ENCODE assay signal across 24 cellular contexts in the genomic region with DNA sequence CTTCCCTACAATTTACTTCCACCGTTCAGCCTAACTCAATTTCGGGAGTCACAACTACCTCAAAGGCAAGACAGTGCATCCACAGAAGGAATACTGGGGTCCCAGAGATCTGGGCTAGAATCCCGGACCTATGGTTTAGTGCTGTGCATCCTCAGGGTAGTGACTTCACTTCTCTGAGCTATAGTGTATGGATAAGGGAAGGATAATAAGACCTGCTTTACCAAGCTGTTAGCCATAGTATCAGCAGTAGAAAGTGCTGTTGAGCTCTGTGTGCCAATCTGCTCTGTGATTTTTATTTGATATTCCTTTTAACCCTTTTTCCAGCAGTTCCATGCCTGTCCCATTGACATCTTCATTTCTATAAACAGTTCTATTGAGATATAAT.
A peak's percentile ranks its signal among the peaks of the same experiment; 100 is the strongest.
DNase-seq lines count a peak whose midpoint lies in the region; ATAC-seq and TF ChIP-seq lines count a peak whose summit lies in the region.
"Had no signal": no experiment of that assay in that cellular context is flagged by ENCODE, and none has a peak within 500 bp of the region (broad histone marks: within the 10 kb centered on the region; RNA-seq: fewer than 3 reads in every experiment).

No MANE protein-coding gene starts in this region.

- H3K36me3 Mint-ChIP-seq in activated CD4-positive, alpha-beta T cell treated with anti-CD3 and anti-CD28 coated beads for 36 hours (ENCODE audit: low read depth), result peaks cover 19% of the 10 kb centered on the region
- no peaks in the 10 kb centered on the region for H3K36me3 Mint-ChIP-seq in CD8-positive, alpha-beta memory T cell
- peaks cover 11% of the 10 kb centered on the region for H3K36me3 Mint-ChIP-seq in activated CD4-positive, alpha-beta memory T cell treated with anti-CD3 and anti-CD28 coated beads, Interleukin-2, amount 10 ng/mL, durations not matched to agents 7 days and 5 days (ENCODE audit: low read depth)
- H3K36me3 Mint-ChIP-seq in effector memory CD8-positive, alpha-beta T cell (ENCODE audit: insufficient read depth), result peaks cover 2% of the 10 kb centered on the region

- H3K27ac Mint-ChIP-seq in activated CD4-positive, alpha-beta T cell treated with anti-CD3 and anti-CD28 coated beads for 36 hours, result peak overlapping the region; percentile 95
- H3K27ac Mint-ChIP-seq in CD8-positive, alpha-beta memory T cell, result peak overlapping the region; percentile 65 to 94 (median 89)
- peak overlapping the region; percentile 87 for H3K27ac Mint-ChIP-seq in activated CD4-positive, alpha-beta memory T cell treated with anti-CD3 and anti-CD28 coated beads, Interleukin-2, amount 10 ng/mL, durations not matched to agents 7 days and 5 days
- H3K27ac Mint-ChIP-seq in effector memory CD8-positive, alpha-beta T cell, result peak overlapping the region; percentile 91 to 94
- H3K27ac Mint-ChIP-seq: dendritic cell treated with granulocyte-macrophage colony-stimulating factor and Interleukin-4, amounts not matched to agents 40 ng/mL and 50 ng/mL, for 4 days; GM23338 had no signal

- POLR2A ChIA-PET in activated CD4-positive, alpha-beta T cell treated with anti-CD3 and anti-CD28 coated beads for 36 hours (lab: Charles Lee), result interaction anchor here (0.6 to 1.9 kb wide), 5 partner anchors 38 to 86 kb away, joined by 3 to 7 read pairs (median 4); no protein-coding TSS in a partner anchor
- POLR2A ChIA-PET in CD8-positive, alpha-beta memory T cell (lab: Charles Lee), result interaction anchor here (1.4 kb wide), 1 partner anchor 39 kb away, joined by 3 read pairs; no protein-coding TSS in a partner anchor
- POLR2A ChIA-PET in activated CD4-positive, alpha-beta memory T cell treated with anti-CD3 and anti-CD28 coated beads, Interleukin-2, amount 10 ng/mL, durations not matched to agents 7 days and 5 days (lab: Charles Lee), result interaction anchor here (0.6 to 2.4 kb wide), 15 partner anchors 8 to 1721 kb away, joined by 3 to 17 read pairs (median 4); partner anchors contain the start of gene BCL11B

- no peak overlapping the region for H3K9ac ChIP-seq in colonic mucosa (ENCODE audit: low read depth in 2 of 2, low read length in 2 of 2)

- H3K9me3 ChIP-seq in CD8-positive, alpha-beta memory T cell (ENCODE audit: low read length), result no peaks in the 10 kb centered on the region
- no peaks in the 10 kb centered on the region for H3K9me3 ChIP-seq in colonic mucosa
- H3K9me3 ChIP-seq: Caco-2, heart left ventricle, stomach had no signal

- H3K4me1 ChIP-seq in CD8-positive, alpha-beta memory T cell (ENCODE audit: insufficient read depth, low read length), result peaks cover 90% of the 10 kb centered on the region
- H3K4me1 ChIP-seq in colonic mucosa, result no peaks in the 10 kb centered on the region
- H3K4me1 ChIP-seq: Caco-2, heart left ventricle, stomach had no signal

- peak overlapping the region; percentile 37 for H3K4me3 ChIP-seq in CD8-positive, alpha-beta memory T cell (ENCODE audit: low read length)
- H3K4me3 ChIP-seq in colonic mucosa, result no peak overlapping the region
- H3K4me3 ChIP-seq: cardiac muscle cell, GM23338, heart left ventricle, stomach had no signal

- ATAC-seq in activated CD4-positive, alpha-beta T cell treated with anti-CD3 and anti-CD28 coated beads for 36 hours, result no peak
- no peak for ATAC-seq in effector memory CD8-positive, alpha-beta T cell (replicated peaks)
- ATAC-seq: GM23338, heart left ventricle, left colon, Right ventricle myocardium inferior had no signal

- no peak overlapping the region for H3K27ac ChIP-seq in CD8-positive, alpha-beta memory T cell (ENCODE audit: low read depth, low read length)
- no peak overlapping the region for H3K27ac ChIP-seq in colonic mucosa
- H3K27ac ChIP-seq: cardiac muscle cell, stomach had no signal

- no peak for TF ChIP-seq CTCF in colonic mucosa (IDR thresholded peaks at IDR 0.05)

- no peaks in the 10 kb centered on the region for H3K36me3 ChIP-seq in CD8-positive, alpha-beta memory T cell (ENCODE audit: insufficient read depth, low read length)
- no peaks in the 10 kb centered on the region for H3K36me3 ChIP-seq in colonic mucosa
- H3K36me3 ChIP-seq: cardiac muscle cell, heart left ventricle, stomach had no signal

- DNase-seq in activated CD4-positive, alpha-beta T cell treated with anti-CD3 and anti-CD28 coated beads for 36 hours, result no peak
- no peak for DNase-seq in activated CD4-positive, alpha-beta T cell treated with anti-CD3 and anti-CD28 coated beads, Interleukin-2, amount 50 U/mL, for 4 hours
- no peak for DNase-seq in CD8-positive, alpha-beta memory T cell
- DNase-seq in activated CD4-positive, alpha-beta memory T cell treated with anti-CD3 and anti-CD28 coated beads, Interleukin-2, amount 10 ng/mL, durations not matched to agents 7 days and 5 days, result no peak
- no peak for DNase-seq in effector memory CD8-positive, alpha-beta T cell
- DNase-seq in D341Med (ENCODE audit: low spot score), result no peak
- DNase-seq in activated effector memory CD4-positive, alpha-beta T cell treated with anti-CD3 and anti-CD28 coated beads, Interleukin-2, amount 50 U/mL, for 16 hours, result no peak
- no peak for DNase-seq in colonic mucosa
- DNase-seq: anterior cingulate cortex, Caco-2, heart left ventricle, left colon, mesendoderm, NCI-H1092 treated with DMSO at 0.1 percent for 48 hours, NCI-H1930, NCI-H2227 treated with DMSO at 0.1 percent for 48 hours, NCI-H82, OCI-M1, stomach, trophoblast cell had no signal

- H3K9me3 Mint-ChIP-seq in activated CD4-positive, alpha-beta T cell treated with anti-CD3 and anti-CD28 coated beads for 36 hours (ENCODE audit: low read depth), result peaks cover 8% of the 10 kb centered on the region
- H3K9me3 Mint-ChIP-seq in CD8-positive, alpha-beta memory T cell, result no peaks in the 10 kb centered on the region
- H3K9me3 Mint-ChIP-seq in activated CD4-positive, alpha-beta memory T cell treated with anti-CD3 and anti-CD28 coated beads, Interleukin-2, amount 10 ng/mL, durations not matched to agents 7 days and 5 days, result no peaks in the 10 kb centered on the region
- H3K9me3 Mint-ChIP-seq in effector memory CD8-positive, alpha-beta T cell, result no peaks in the 10 kb centered on the region
- H3K9me3 Mint-ChIP-seq: dendritic cell treated with granulocyte-macrophage colony-stimulating factor and Interleukin-4, amounts not matched to agents 40 ng/mL and 50 ng/mL, for 4 days; GM23338 had no signal

- H3K27me3 Mint-ChIP-seq in activated CD4-positive, alpha-beta T cell treated with anti-CD3 and anti-CD28 coated beads for 36 hours, result no peaks in the 10 kb centered on the region
- H3K27me3 Mint-ChIP-seq in CD8-positive, alpha-beta memory T cell, result no peaks in the 10 kb centered on the region
- no peaks in the 10 kb centered on the region for H3K27me3 Mint-ChIP-seq in activated CD4-positive, alpha-beta memory T cell treated with anti-CD3 and anti-CD28 coated beads, Interleukin-2, amount 10 ng/mL, durations not matched to agents 7 days and 5 days
- H3K27me3 Mint-ChIP-seq in effector memory CD8-positive, alpha-beta T cell, result no peaks in the 10 kb centered on the region
- H3K27me3 Mint-ChIP-seq: dendritic cell treated with granulocyte-macrophage colony-stimulating factor and Interleukin-4, amounts not matched to agents 40 ng/mL and 50 ng/mL, for 4 days had no signal

- CTCF ChIA-PET in activated CD4-positive, alpha-beta T cell treated with anti-CD3 and anti-CD28 coated beads for 36 hours (lab: Charles Lee), result interaction anchor here (0.8 to 1.6 kb wide), 4 partner anchors 8 to 58 kb away, joined by 3 to 6 read pairs (median 4); no protein-coding TSS in a partner anchor
- CTCF ChIA-PET in CD8-positive, alpha-beta memory T cell (lab: Charles Lee), result interaction anchor here (0.7 to 1.7 kb wide), 5 partner anchors 41 to 1047 kb away, joined by 3 to 6 read pairs (median 4); no protein-coding TSS in a partner anchor
- CTCF ChIA-PET in activated CD4-positive, alpha-beta memory T cell treated with anti-CD3 and anti-CD28 coated beads, Interleukin-2, amount 10 ng/mL, durations not matched to agents 7 days and 5 days (lab: Charles Lee), result interaction anchor here (0.9 to 2.0 kb wide), 6 partner anchors 17 to 1047 kb away, joined by 3 to 11 read pairs (median 4); no protein-coding TSS in a partner anchor

- H3K27me3 ChIP-seq in CD8-positive, alpha-beta memory T cell (ENCODE audit: insufficient read depth, low read length, poor library complexity, severe bottlenecking), result no peaks in the 10 kb centered on the region
- no peaks in the 10 kb centered on the region for H3K27me3 ChIP-seq in colonic mucosa
- H3K27me3 ChIP-seq: cardiac muscle cell, heart left ventricle had no signal

- peaks cover 86% of the 10 kb centered on the region for H3K4me1 Mint-ChIP-seq in activated CD4-positive, alpha-beta T cell treated with anti-CD3 and anti-CD28 coated beads for 36 hours
- H3K4me1 Mint-ChIP-seq in CD8-positive, alpha-beta memory T cell, result peaks cover 63 to 87% (median 70%) of the 10 kb centered on the region in 3 donors
- peaks cover 73% of the 10 kb centered on the region for H3K4me1 Mint-ChIP-seq in activated CD4-positive, alpha-beta memory T cell treated with anti-CD3 and anti-CD28 coated beads, Interleukin-2, amount 10 ng/mL, durations not matched to agents 7 days and 5 days
- H3K4me1 Mint-ChIP-seq in effector memory CD8-positive, alpha-beta T cell (ENCODE audit: low read depth in 2 of 2), result peaks cover 36 to 49% of the 10 kb centered on the region in 2 donors
- H3K4me1 Mint-ChIP-seq: GM23338 had no signal

- intact Hi-C loops in activated CD4-positive, alpha-beta T cell treated with anti-CD3 and anti-CD28 coated beads for 36 hours (cut with DNase I, micrococcal nuclease), result loop anchor here (2.0 to 10.0 kb wide), 7 partner anchors 45 to 965 kb away; no protein-coding TSS in a partner anchor
- intact Hi-C loops in colonic mucosa (cut with DNase I), result no loop called here

- H3K4me3 Mint-ChIP-seq in activated CD4-positive, alpha-beta T cell treated with anti-CD3 and anti-CD28 coated beads for 36 hours, result peak overlapping the region; percentile 45
- peak overlapping the region in 6 of 7 donors; percentile 65 to 80 (median 67) for H3K4me3 Mint-ChIP-seq in CD8-positive, alpha-beta memory T cell
- peak overlapping the region; percentile 21 for H3K4me3 Mint-ChIP-seq in activated CD4-positive, alpha-beta memory T cell treated with anti-CD3 and anti-CD28 coated beads, Interleukin-2, amount 10 ng/mL, durations not matched to agents 7 days and 5 days
- H3K4me3 Mint-ChIP-seq in effector memory CD8-positive, alpha-beta T cell, result peak overlapping the region; percentile 75 to 78
- H3K4me3 Mint-ChIP-seq: dendritic cell treated with granulocyte-macrophage colony-stimulating factor and Interleukin-4, amounts not matched to agents 40 ng/mL and 50 ng/mL, for 4 days; GM23338 had no signal

Comparison
In these comparisons a context has a peak if more than half of its experiments do, and no peak if none do; other contexts are left out.
1. H3K4me3 Mint-ChIP-seq: peak in every context shown above with its lines; median percentile 76 in effector memory CD8-positive, alpha-beta T cell; 67 in CD8-positive, alpha-beta memory T cell; 45 in activated CD4-positive, alpha-beta T cell treated with anti-CD3 and anti-CD28 coated beads for 36 hours; 21 in activated CD4-positive, alpha-beta memory T cell treated with anti-CD3 and anti-CD28 coated beads, Interleukin-2, amount 10 ng/mL, durations not matched to agents 7 days and 5 days.